25 cellular contexts compared by ENCODE assay signal in genomic region chr10:127877116-127877515, GRCh38. TPM values are rescaled to one million over a fixed set of nuclear protein-coding genes. Genes with fewer than 3 reads are reported as not detected.
"Had no signal": no experiment of that assay in that cellular context is flagged by ENCODE, and none has a peak within 500 bp of the region (broad histone marks: within the 10 kb centered on the region; RNA-seq: fewer than 3 reads in every experiment).

No MANE protein-coding gene starts in this region.

- H3K27ac Mint-ChIP-seq: activated CD4-positive, alpha-beta T cell treated with anti-CD3 and anti-CD28 coated beads, Interleukin-2, amount 10 ng/mL, durations not matched to agents 7 days and 5 days; activated CD8-positive, alpha-beta T cell treated with anti-CD3 and anti-CD28 coated beads for 36 hours; activated naive CD4-positive, alpha-beta T cell treated with anti-CD3 and anti-CD28 coated beads, Interleukin-2, amount 50 U/mL, for 72 hours; activated naive CD8-positive, alpha-beta T cell treated with anti-CD3 and anti-CD28 coated beads, Interleukin-2, amount 50 U/mL, for 24 hours; activated T-cell treated with anti-CD3 and anti-CD28 coated beads, Interleukin-2, amount 50 U/mL, for 24 hours; activated T-helper 1 cell treated with anti-CD3 and anti-CD28 coated beads, Interleukin-12 subunit alpha, Interleukin-12 subunit beta, Interleukin-2, Interleukin-4 antibody, amounts not matched to agents 30 ng/mL and 10 ng/mL and 1 ng/mL, durations not matched to agents 14 hours and 24 hours and 36 hours; T-helper 17 cell had no signal

- H3K4me3 Mint-ChIP-seq: activated CD4-positive, alpha-beta T cell treated with anti-CD3 and anti-CD28 coated beads, Interleukin-2, amount 10 ng/mL, durations not matched to agents 7 days and 5 days; activated CD8-positive, alpha-beta T cell treated with anti-CD3 and anti-CD28 coated beads for 36 hours; activated naive CD8-positive, alpha-beta T cell treated with anti-CD3 and anti-CD28 coated beads, Interleukin-2, amount 50 U/mL, for 24 hours; activated T-cell treated with anti-CD3 and anti-CD28 coated beads, Interleukin-2, amount 50 U/mL, for 24 hours; activated T-helper 1 cell treated with anti-CD3 and anti-CD28 coated beads, Interleukin-12 subunit alpha, Interleukin-12 subunit beta, Interleukin-2, Interleukin-4 antibody, amounts not matched to agents 30 ng/mL and 10 ng/mL and 1 ng/mL, durations not matched to agents 14 hours and 24 hours and 36 hours; T-helper 17 cell had no signal

- H3K36me3 Mint-ChIP-seq: activated naive CD4-positive, alpha-beta T cell treated with anti-CD3 and anti-CD28 coated beads, Interleukin-2, amount 50 U/mL, for 72 hours had no signal

- H3K4me2 ChIP-seq: PC-9 had no signal

- DNase-seq: activated CD4-positive, alpha-beta T cell treated with anti-CD3 and anti-CD28 coated beads, Interleukin-2, amount 10 ng/mL, durations not matched to agents 7 days and 5 days; activated CD4-positive, CD25-positive, alpha-beta regulatory T cell; activated CD8-positive, alpha-beta T cell treated with anti-CD3 and anti-CD28 coated beads for 36 hours; activated effector memory CD4-positive, alpha-beta T cell treated with anti-CD3 and anti-CD28 coated beads, Interleukin-2, amount 50 U/mL, for 16 hours; activated naive CD4-positive, alpha-beta T cell treated with Interleukin-2 at 50 U/mL for 16 hours; activated naive CD8-positive, alpha-beta T cell treated with anti-CD3 and anti-CD28 coated beads, Interleukin-2, amount 50 U/mL, for 24 hours; activated T-cell treated with anti-CD3 and anti-CD28 coated beads, Interleukin-2, amount 50 U/mL, for 24 hours; amniotic stem cell; brain microvascular endothelial cell; caudate nucleus; MG63; NCI-H1105; NCI-H1436 treated with DMSO at 0.1 percent for 48 hours; NCI-H187; NCI-H2081; NCI-H524; PC-9; SHP77 treated with DMSO at 0.1 percent for 48 hours; T-helper 17 cell; T1000 had no signal

- H3K27me3 Mint-ChIP-seq: activated naive CD8-positive, alpha-beta T cell treated with anti-CD3 and anti-CD28 coated beads, Interleukin-2, amount 50 U/mL, for 24 hours had no signal

- H3K4me3 ChIP-seq: MG63, PC-9 had no signal

- ATAC-seq: activated CD8-positive, alpha-beta T cell treated with anti-CD3 and anti-CD28 coated beads for 36 hours; activated naive CD8-positive, alpha-beta T cell treated with anti-CD3 and anti-CD28 coated beads, Interleukin-2, amount 50 U/mL, for 24 hours; T-helper 17 cell had no signal

- H3K9me3 Mint-ChIP-seq: activated CD4-positive, alpha-beta T cell treated with anti-CD3 and anti-CD28 coated beads, Interleukin-2, amount 10 ng/mL, durations not matched to agents 7 days and 5 days; activated CD8-positive, alpha-beta T cell treated with anti-CD3 and anti-CD28 coated beads for 36 hours; activated naive CD4-positive, alpha-beta T cell treated with anti-CD3 and anti-CD28 coated beads, Interleukin-2, amount 50 U/mL, for 72 hours; activated naive CD8-positive, alpha-beta T cell treated with anti-CD3 and anti-CD28 coated beads, Interleukin-2, amount 50 U/mL, for 24 hours; activated T-cell treated with anti-CD3 and anti-CD28 coated beads, Interleukin-2, amount 50 U/mL, for 24 hours; activated T-helper 1 cell treated with anti-CD3 and anti-CD28 coated beads, Interleukin-12 subunit alpha, Interleukin-12 subunit beta, Interleukin-2, Interleukin-4 antibody, amounts not matched to agents 30 ng/mL and 10 ng/mL and 1 ng/mL, durations not matched to agents 14 hours and 24 hours and 36 hours had no signal

- H2AFZ ChIP-seq: PC-9 had no signal

- H3K36me3 ChIP-seq: brain microvascular endothelial cell, MG63 had no signal

- H3K27me3 ChIP-seq: brain microvascular endothelial cell, MG63 had no signal

- H3K9me3 ChIP-seq: MG63 had no signal

- H3K27ac ChIP-seq: brain microvascular endothelial cell, PC-9, VCaP had no signal

RNA-seq across cellular contexts. Expression of gene CLRN3, which starts 15.6 kb away (rescaled TPM):
- total RNA-seq: activated CD4-positive, alpha-beta T cell treated with anti-CD3 and anti-CD28 coated beads, Interleukin-2, amount 10 ng/mL, durations not matched to agents 7 days and 5 days; activated CD8-positive, alpha-beta T cell treated with anti-CD3 and anti-CD28 coated beads for 36 hours; activated naive CD4-positive, alpha-beta T cell treated with anti-CD3 and anti-CD28 coated beads, Interleukin-2, amount 50 U/mL, for 72 hours; activated T-helper 1 cell treated with anti-CD3 and anti-CD28 coated beads, Interleukin-12 subunit alpha, Interleukin-12 subunit beta, Interleukin-2, Interleukin-4 antibody, amounts not matched to agents 30 ng/mL and 10 ng/mL and 1 ng/mL, durations not matched to agents 14 hours and 24 hours and 36 hours; astrocyte; PC-9; SK-MEL-5; T-helper 17 cell had no signal
